34 cellular contexts compared by ENCODE assay signal in genomic region chr14:29493849-29494248, GRCh38.
"Had no signal": no experiment of that assay in that cellular context is flagged by ENCODE, and none has a peak within 500 bp of the region (broad histone marks: within the 10 kb centered on the region; RNA-seq: fewer than 3 reads in every experiment).

No MANE protein-coding gene starts in this region.

- ATAC-seq: activated naive CD4-positive, alpha-beta T cell treated with anti-CD3 and anti-CD28 coated beads, Interleukin-2, amount 50 U/mL, for 72 hours; activated naive CD8-positive, alpha-beta T cell treated with anti-CD3 and anti-CD28 coated beads, Interleukin-2, amount 50 U/mL, for 24 hours; activated T-cell treated with anti-CD3 and anti-CD28 coated beads, Interleukin-2, amount 50 U/mL, for 4 hours; activated T-cell treated with anti-CD3 and anti-CD28 coated beads, Interleukin-2, amount 50 U/mL, for 72 hours; activated T-helper 17 cell treated with anti-CD3 and anti-CD28 coated beads, Interleukin-2, amount 50 U/mL, for 72 hours; body of pancreas had no signal

- H3K4me1 ChIP-seq: adrenal gland, ascending aorta, body of pancreas, breast epithelium had no signal

- H3K4me3 ChIP-seq: adrenal gland, ascending aorta, body of pancreas, breast epithelium, cardiac muscle cell had no signal

- H3K9me3 ChIP-seq: adrenal gland, breast epithelium had no signal

- H3K27me3 ChIP-seq: adrenal gland, ascending aorta, body of pancreas, brain microvascular endothelial cell, breast epithelium, cardiac muscle cell had no signal

- FAIRE-seq: astrocyte, bronchial epithelial cell had no signal

- DNase-seq: activated effector memory CD4-positive, alpha-beta T cell treated with anti-CD3 and anti-CD28 coated beads, Interleukin-2, amount 50 U/mL, for 16 hours; activated effector memory CD4-positive, alpha-beta T cell treated with Interleukin-2 at 50 U/mL for 16 hours; activated gamma-delta T cell; activated gamma-delta T cell treated with Interleukin-2 at 50 U/mL for 16 hours; activated naive CD4-positive, alpha-beta T cell; activated naive CD4-positive, alpha-beta T cell treated with anti-CD3 and anti-CD28 coated beads for 36 hours; activated naive CD4-positive, alpha-beta T cell treated with anti-CD3 and anti-CD28 coated beads, Interleukin-2, amount 10 ng/mL, durations not matched to agents 7 days and 5 days; activated naive CD4-positive, alpha-beta T cell treated with anti-CD3 and anti-CD28 coated beads, Interleukin-2, amount 50 U/mL, for 16 hours; activated naive CD4-positive, alpha-beta T cell treated with Interleukin-2 at 50 U/mL for 16 hours; activated naive CD8-positive, alpha-beta T cell treated with anti-CD3 and anti-CD28 coated beads for 36 hours; activated naive CD8-positive, alpha-beta T cell treated with anti-CD3 and anti-CD28 coated beads, Interleukin-2, amount 10 ng/mL, durations not matched to agents 7 days and 5 days; activated naive CD8-positive, alpha-beta T cell treated with anti-CD3 and anti-CD28 coated beads, Interleukin-2, amount 50 U/mL, for 24 hours; activated T-cell treated with anti-CD3 and anti-CD28 coated beads, Interleukin-2, amount 50 U/mL, for 1 hour; activated T-cell treated with anti-CD3 and anti-CD28 coated beads, Interleukin-2, amount 50 U/mL, for 24 hours; activated T-cell treated with anti-CD3 and anti-CD28 coated beads, Interleukin-2, amount 50 U/mL, for 4 hours; activated T-cell treated with anti-CD3 and anti-CD28 coated beads, Interleukin-2, amount 50 U/mL, for 48 hours; activated T-cell treated with anti-CD3 and anti-CD28 coated beads, Interleukin-2, amount 50 U/mL, for 72 hours; adrenal gland; amniotic stem cell; amygdala; anterior cingulate cortex; aorta; body of pancreas; brain microvascular endothelial cell; caudate nucleus; central memory CD4-positive, alpha-beta T cell; cerebellar nuclear complex had no signal

- H3K36me3 ChIP-seq: adrenal gland, ascending aorta, brain microvascular endothelial cell, breast epithelium, cardiac muscle cell had no signal

- H3K27ac ChIP-seq: adrenal gland, ascending aorta, body of pancreas, brain microvascular endothelial cell, breast epithelium, cardiac muscle cell had no signal
